Comparison of ENCODE assay signal across 23 cellular contexts in genomic region chr20:33231237-33231636, GRCh38. TPM values are rescaled to one million over a fixed set of nuclear protein-coding genes. Genes with fewer than 3 reads are reported as not detected.
DNase-seq lines count a peak whose midpoint lies in the region; ATAC-seq, FAIRE-seq and TF ChIP-seq lines count a peak whose summit lies in the region.
"Had no signal": no experiment of that assay in that cellular context is flagged by ENCODE, and none has a peak within 500 bp of the region (broad histone marks: within the 10 kb centered on the region; RNA-seq: fewer than 3 reads in every experiment).

No MANE protein-coding gene starts in this region.

- H3K4me2 ChIP-seq in HepG2 (ENCODE audit: low read depth, low read length), result no peak overlapping the region
- H3K4me2 ChIP-seq in BLaER1 treated with 17β-estradiol and CSF1 and Interleukin-3, amounts not matched to agents 10 nM and 100 nM, result peak overlapping the region in 8 of 11 experiments; percentile 23 to 87 (median 60); a peak in 13 of 22 replicates

- in situ Hi-C loops in HepG2 (cut with HindIII; ENCODE audit: extremely low pct_ligation_motif_present, low pct_unique_long_range_greater_than_20kb), result no loop called here

- CTCF ChIA-PET in HepG2 (lab: Yijun Ruan, JAX; ENCODE audit: low intra/inter-chr PET ratio, low total read pairs), result no interaction called here
- CTCF ChIA-PET in WTC11 (lab: Charles Lee), result interaction anchor here (0.9 to 1.0 kb wide), 2 partner anchors 70 to 135 kb away, joined by 3 to 4 read pairs; no protein-coding TSS in a partner anchor

- H3K27ac ChIP-seq in HepG2 (ENCODE audit: extremely low read length, insufficient read depth, low read length) (no peak overlapping the region), right lobe of liver (no peak overlapping the region)
- no peak overlapping the region; a peak in 1 of 22 replicates for H3K27ac ChIP-seq in BLaER1 treated with 17β-estradiol and CSF1 and Interleukin-3, amounts not matched to agents 10 nM and 100 nM
- H3K27ac ChIP-seq: GM23248 had no signal

- TF ChIP-seq POLR2A in HepG2 (IDR thresholded peaks at IDR 0.05; ENCODE audit: insufficient read depth in 1 of 2, low read depth in 2 of 2, low read length in 2 of 2) (no peak), right lobe of liver (IDR thresholded peaks at IDR 0.05) (no peak)

- POLR2A ChIA-PET in HepG2 (lab: Yijun Ruan, JAX), result no interaction called here
- POLR2A ChIA-PET in WTC11 (lab: Charles Lee), result no interaction called here

- H3K27me3 Mint-ChIP-seq in WTC11 (ENCODE audit: low read depth), result peaks cover 6% of the 10 kb centered on the region

- no peak overlapping the region for H2AFZ ChIP-seq in HepG2 (ENCODE audit: low read length)
- H2AFZ ChIP-seq: GM23248 had no signal

- no peak for TF ChIP-seq RAD21 in HepG2 (CRISPR knock-in tag; IDR thresholded peaks at IDR 0.05)

- ATAC-seq in HepG2 (no peak), right lobe of liver (no peak), WTC11 (no peak)
- ATAC-seq: GM12878, HCT116 had no signal

- H3K9ac ChIP-seq in HepG2 (ENCODE audit: insufficient read depth, low read depth, low read length), result no peak overlapping the region
- no peak overlapping the region for H3K9ac ChIP-seq in BLaER1 treated with 17β-estradiol and CSF1 and Interleukin-3, amounts not matched to agents 10 nM and 100 nM
- H3K9ac ChIP-seq: GM23248 had no signal

- no peak for FAIRE-seq in HepG2 (lab: Jason Lieb, UNC)
- FAIRE-seq: D721Med, GM12878, GM19239 had no signal

- H3K36me3 ChIP-seq in HepG2 (replicated peaks in 1 of 2; ENCODE audit: control insufficient read depth in 1 of 2, insufficient read depth in 2 of 2, low read length in 2 of 2) (no peaks in the 10 kb centered on the region), right lobe of liver (no peaks in the 10 kb centered on the region)
- H3K36me3 ChIP-seq in BLaER1 treated with 17β-estradiol and CSF1 and Interleukin-3, amounts not matched to agents 10 nM and 100 nM, result no peaks in the 10 kb centered on the region

- H3K4me3 ChIP-seq in HepG2 (replicated peaks in 1 of 3; ENCODE audit: insufficient read depth in 1 of 3, low read depth in 2 of 3, low read length in 3 of 3) (no peak overlapping the region), right lobe of liver (no peak overlapping the region)
- H3K4me3 ChIP-seq in BLaER1 treated with 17β-estradiol and CSF1 and Interleukin-3, amounts not matched to agents 10 nM and 100 nM, result no peak overlapping the region
- H3K4me3 ChIP-seq: GM12878, GM23248 had no signal

- peaks cover 3% of the 10 kb centered on the region; the same call in 1 of the 2 replicates for H3K4me1 Mint-ChIP-seq in WTC11

- TF ChIP-seq CTCF in HepG2 (CRISPR knock-in tag; IDR thresholded peaks at IDR 0.05) (no peak), right lobe of liver (IDR thresholded peaks at IDR 0.05) (no peak), WTC11 (IDR thresholded peaks at IDR 0.05) (no peak)

- WGBS in HepG2 (ENCODE audit: low lambda C conversion rate), result 8% methylated on average over 7 of the region's 7 CpGs
- 45% methylated on average over 7 of the region's 7 CpGs for WGBS in right lobe of liver (ENCODE audit: insufficient coverage, low coverage, low lambda C conversion rate, missing lambda C conversion rate)

- H3K36me3 Mint-ChIP-seq in WTC11, result no peaks in the 10 kb centered on the region
- H3K36me3 Mint-ChIP-seq: CD14-positive monocyte; CD8-positive, alpha-beta memory T cell had no signal

- no peak overlapping the region for H3K27ac Mint-ChIP-seq in WTC11
- H3K27ac Mint-ChIP-seq: CD4-positive, alpha-beta T cell; CD8-positive, alpha-beta memory T cell had no signal

- H3K79me2 ChIP-seq in HepG2 (ENCODE audit: insufficient read depth, low read length), result no peaks in the 10 kb centered on the region

- no peak for DNase-seq in HepG2 (ENCODE audit: low spot score)
- no peak for DNase-seq in right lobe of liver
- no peak for DNase-seq in WTC11 (ENCODE audit: low spot score)
- no peak for DNase-seq in NCI-H1105 treated with DMSO at 0.1 percent for 48 hours (lab: John Stamatoyannopoulos, UW)
- no peak for DNase-seq in NCI-H1092 treated with DMSO at 0.1 percent for 48 hours (lab: John Stamatoyannopoulos, UW)
- DNase-seq: CD4-positive, alpha-beta T cell; CD8-positive, alpha-beta memory T cell; DMS 273 treated with DMSO at 0.1 percent for 48 hours; DMS79; EL; GDM1; GM23248; H9 had no signal

- H3K4me1 ChIP-seq in HepG2 (ENCODE audit: insufficient read depth, low read length) (no peaks in the 10 kb centered on the region; the same call in 1 of the 2 replicates), right lobe of liver (no peaks in the 10 kb centered on the region)
- H3K4me1 ChIP-seq in BLaER1 treated with 17β-estradiol and CSF1 and Interleukin-3, amounts not matched to agents 10 nM and 100 nM, result peaks cover 19 to 58% (median 50%) of the 10 kb centered on the region in 10 experiments

- H3K4me3 Mint-ChIP-seq in WTC11, result no peak overlapping the region
- H3K4me3 Mint-ChIP-seq: CD14-positive monocyte; CD4-positive, alpha-beta T cell; CD8-positive, alpha-beta memory T cell; H9 had no signal

- no TSS peak for BruUV-seq in HepG2 (replicated peaks; lab: Mats Ljungman, UMichigan)

- intact Hi-C loops in HepG2 (cut with micrococcal nuclease; ENCODE audit: unreplicated experiment) (no loop called here), right lobe of liver (cut with DNase I) (no loop called here)

- H4K20me1 ChIP-seq in HepG2 (ENCODE audit: insufficient read depth, low read length), result no peaks in the 10 kb centered on the region
- H4K20me1 ChIP-seq in BLaER1 treated with 17β-estradiol and CSF1 and Interleukin-3, amounts not matched to agents 10 nM and 100 nM, result no peaks in the 10 kb centered on the region

- H3K9me3 ChIP-seq in HepG2 (ENCODE audit: low read length), result no peaks in the 10 kb centered on the region
- H3K9me3 ChIP-seq in right lobe of liver, result no peaks in the 10 kb centered on the region
- no peaks in the 10 kb centered on the region for H3K9me3 ChIP-seq in BLaER1 treated with 17β-estradiol and CSF1 and Interleukin-3, amounts not matched to agents 10 nM and 100 nM (replicated peaks in 1 of 11)

- no peaks in the 10 kb centered on the region for H3K9me3 Mint-ChIP-seq in WTC11
- H3K9me3 Mint-ChIP-seq: CD4-positive, alpha-beta T cell; CD8-positive, alpha-beta memory T cell; H9 had no signal

- TF ChIP-seq EP300 in HepG2 (IDR thresholded peaks at IDR 0.05; ENCODE audit: low read depth in 2 of 2, low read length in 2 of 2) (no peak), HepG2 (CRISPR knock-in tag; IDR thresholded peaks at IDR 0.05; ENCODE audit: borderline replicate concordance) (no peak)

- peaks cover 5 to 22% of the 10 kb centered on the region in 2 experiments; a peak in 4 of 5 replicates for H3K27me3 ChIP-seq in HepG2 (ENCODE audit: control insufficient read depth in 1 of 2, insufficient read depth in 2 of 2, low read length in 2 of 2)
- no peaks in the 10 kb centered on the region for H3K27me3 ChIP-seq in right lobe of liver
- no peaks in the 10 kb centered on the region for H3K27me3 ChIP-seq in BLaER1 treated with 17β-estradiol and CSF1 and Interleukin-3, amounts not matched to agents 10 nM and 100 nM

RNA-seq across cellular contexts. Expression of gene BPIFA1, which starts 4.6 kb away (rescaled TPM):
- total RNA-seq in HepG2 (2016; rRNA removed; fragmentation: Illumina TruSeq; extraction: Trizol), result not detected in 2 replicates
- not detected in 2 replicates for total RNA-seq in HepG2 (2016; cell fraction: cytosol; rRNA removed; fragmentation: Illumina TruSeq; extraction: Trizol; ENCODE audit: low read depth)
- total RNA-seq in HepG2 (2016; cell fraction: insoluble cytoplasmic fraction; rRNA removed; fragmentation: Illumina TruSeq; extraction: Trizol), result not detected in 2 replicates
- total RNA-seq in HepG2 (2016; cell fraction: membrane; rRNA removed; fragmentation: Illumina TruSeq; extraction: Trizol), result not detected in 2 replicates
- total RNA-seq in HepG2 (2016; cell fraction: nucleus; rRNA removed; fragmentation: Illumina TruSeq; extraction: Trizol), result not detected in 2 replicates
- polyA plus RNA-seq in HepG2 (2011; rRNA removed), result not detected in 2 replicates
- not detected in 2 replicates for polyA plus RNA-seq in HepG2 (2011; cell fraction: cytosol; rRNA removed)
- polyA plus RNA-seq in HepG2 (2011; cell fraction: nucleus; rRNA removed), result not detected in 2 replicates
- not detected in 2 replicates for polyA plus RNA-seq in HepG2 (2012)
- not detected in 2 replicates for polyA plus RNA-seq in HepG2 (2016; cell fraction: cytosol; fragmentation: Illumina TruSeq; extraction: Trizol; ENCODE audit: low read depth)
- polyA plus RNA-seq in HepG2 (2016; cell fraction: insoluble cytoplasmic fraction; fragmentation: Illumina TruSeq; extraction: Trizol; ENCODE audit: low read depth), result not detected in 2 replicates
- polyA plus RNA-seq in HepG2 (2016; cell fraction: membrane; fragmentation: Illumina TruSeq; extraction: Trizol; ENCODE audit: low read depth), result not detected in 2 replicates
- not detected in 2 replicates for polyA plus RNA-seq in HepG2 (2016; cell fraction: nucleus; fragmentation: Illumina TruSeq; extraction: Trizol; ENCODE audit: insufficient read depth, low read depth)
- not detected in 2 replicates for polyA minus RNA-seq in HepG2 (2011; rRNA and poly(A)+ RNA removed; ENCODE audit: low replicate concordance)
- polyA minus RNA-seq in HepG2 (2011; cell fraction: cytosol; rRNA and poly(A)+ RNA removed), result not detected in 2 replicates
- not detected in 2 replicates for polyA minus RNA-seq in HepG2 (2011; cell fraction: nucleus; rRNA and poly(A)+ RNA removed)
- total RNA-seq in right lobe of liver, result not detected
- not detected in 3 replicates for total RNA-seq in WTC11 (2021)
- total RNA-seq: A172; A673; CD4-positive, alpha-beta T cell; CD8-positive, alpha-beta memory T cell; GM12878; GM23248; H4; H9 had no signal
- polyA plus RNA-seq: BJ; CD14-positive monocyte; CD8-positive, alpha-beta memory T cell; GM12878; GM23248 had no signal

RNA-seq across cellular contexts. Expression of gene BPIFA3, which starts 14.1 kb away (rescaled TPM):
- total RNA-seq in HepG2 (2016; rRNA removed; fragmentation: Illumina TruSeq; extraction: Trizol), result not detected in 2 replicates
- not detected in 2 replicates for total RNA-seq in HepG2 (2016; cell fraction: cytosol; rRNA removed; fragmentation: Illumina TruSeq; extraction: Trizol; ENCODE audit: low read depth)
- total RNA-seq in HepG2 (2016; cell fraction: insoluble cytoplasmic fraction; rRNA removed; fragmentation: Illumina TruSeq; extraction: Trizol), result not detected in 2 replicates
- not detected in 2 replicates for total RNA-seq in HepG2 (2016; cell fraction: membrane; rRNA removed; fragmentation: Illumina TruSeq; extraction: Trizol)
- total RNA-seq in HepG2 (2016; cell fraction: nucleus; rRNA removed; fragmentation: Illumina TruSeq; extraction: Trizol), result not detected in 2 replicates
- polyA plus RNA-seq in HepG2 (2011; rRNA removed), result not detected in 2 replicates
- polyA plus RNA-seq in HepG2 (2011; cell fraction: cytosol; rRNA removed), result not detected in 2 replicates
- not detected in 2 replicates for polyA plus RNA-seq in HepG2 (2011; cell fraction: nucleus; rRNA removed)
- polyA plus RNA-seq in HepG2 (2012), result not detected in 2 replicates
- polyA plus RNA-seq in HepG2 (2016; cell fraction: cytosol; fragmentation: Illumina TruSeq; extraction: Trizol; ENCODE audit: low read depth), result not detected in 2 replicates
- not detected in 2 replicates for polyA plus RNA-seq in HepG2 (2016; cell fraction: insoluble cytoplasmic fraction; fragmentation: Illumina TruSeq; extraction: Trizol; ENCODE audit: low read depth)
- polyA plus RNA-seq in HepG2 (2016; cell fraction: membrane; fragmentation: Illumina TruSeq; extraction: Trizol; ENCODE audit: low read depth), result not detected in 2 replicates
- polyA plus RNA-seq in HepG2 (2016; cell fraction: nucleus; fragmentation: Illumina TruSeq; extraction: Trizol; ENCODE audit: insufficient read depth, low read depth), result not detected in 2 replicates
- not detected in 2 replicates for polyA minus RNA-seq in HepG2 (2011; rRNA and poly(A)+ RNA removed; ENCODE audit: low replicate concordance)
- polyA minus RNA-seq in HepG2 (2011; cell fraction: cytosol; rRNA and poly(A)+ RNA removed), result not detected in 2 replicates
- not detected in 2 replicates for polyA minus RNA-seq in HepG2 (2011; cell fraction: nucleus; rRNA and poly(A)+ RNA removed)
- not detected for total RNA-seq in right lobe of liver
- total RNA-seq in WTC11 (2021), result not detected in 3 replicates
- total RNA-seq: A172; A673; CD4-positive, alpha-beta T cell; CD8-positive, alpha-beta memory T cell; GM12878; GM23248; H4; H9 had no signal
- polyA plus RNA-seq: BJ; CD14-positive monocyte; CD8-positive, alpha-beta memory T cell; GM12878; GM23248 had no signal

RNA-seq across cellular contexts. Expression of gene BPIFB1, which starts 51.8 kb away (rescaled TPM):
- total RNA-seq in HepG2 (2016; rRNA removed; fragmentation: Illumina TruSeq; extraction: Trizol) (0.18 and 0.82 TPM in 2 replicates), right lobe of liver (not detected), WTC11 (2021) (0.09 to 0.11 TPM in 2 of 3 replicates, not detected in the other)
- 0.18 TPM in 1 of 2 replicates, not detected in the other for total RNA-seq in HepG2 (2016; cell fraction: cytosol; rRNA removed; fragmentation: Illumina TruSeq; extraction: Trizol; ENCODE audit: low read depth)
- total RNA-seq in HepG2 (2016; cell fraction: insoluble cytoplasmic fraction; rRNA removed; fragmentation: Illumina TruSeq; extraction: Trizol), result 0.34 and 0.56 TPM in 2 replicates
- 0.28 TPM in 2 replicates for total RNA-seq in HepG2 (2016; cell fraction: membrane; rRNA removed; fragmentation: Illumina TruSeq; extraction: Trizol)
- total RNA-seq in HepG2 (2016; cell fraction: nucleus; rRNA removed; fragmentation: Illumina TruSeq; extraction: Trizol), result 0.59 and 0.75 TPM in 2 replicates
- 4.4 and 9.2 TPM in 2 replicates for polyA plus RNA-seq in HepG2 (2011; rRNA removed)
- polyA plus RNA-seq in HepG2 (2011; cell fraction: cytosol; rRNA removed), result 3.2 and 5.0 TPM in 2 replicates
- 5.1 and 7.3 TPM in 2 replicates for polyA plus RNA-seq in HepG2 (2011; cell fraction: nucleus; rRNA removed)
- polyA plus RNA-seq in HepG2 (2012), result 7.9 and 12.0 TPM in 2 replicates
- polyA plus RNA-seq in HepG2 (2016; cell fraction: cytosol; fragmentation: Illumina TruSeq; extraction: Trizol; ENCODE audit: low read depth), result 0.26 and 0.36 TPM in 2 replicates
- polyA plus RNA-seq in HepG2 (2016; cell fraction: insoluble cytoplasmic fraction; fragmentation: Illumina TruSeq; extraction: Trizol; ENCODE audit: low read depth), result 0.54 and 0.91 TPM in 2 replicates
- 0.17 and 0.40 TPM in 2 replicates for polyA plus RNA-seq in HepG2 (2016; cell fraction: membrane; fragmentation: Illumina TruSeq; extraction: Trizol; ENCODE audit: low read depth)
- 0.97 and 1.00 TPM in 2 replicates for polyA plus RNA-seq in HepG2 (2016; cell fraction: nucleus; fragmentation: Illumina TruSeq; extraction: Trizol; ENCODE audit: insufficient read depth, low read depth)
- polyA minus RNA-seq in HepG2 (2011; rRNA and poly(A)+ RNA removed; ENCODE audit: low replicate concordance), result 3.7 TPM in 1 of 2 replicates, not detected in the other
- 0.44 and 1.6 TPM in 2 replicates for polyA minus RNA-seq in HepG2 (2011; cell fraction: cytosol; rRNA and poly(A)+ RNA removed)
- polyA minus RNA-seq in HepG2 (2011; cell fraction: nucleus; rRNA and poly(A)+ RNA removed), result 1.7 and 2.0 TPM in 2 replicates
- total RNA-seq: A172; A673; CD4-positive, alpha-beta T cell; CD8-positive, alpha-beta memory T cell; GM23248; H9 had no signal
- polyA plus RNA-seq: BJ; CD14-positive monocyte; CD8-positive, alpha-beta memory T cell; GM12878; GM23248 had no signal

Comparison
In these comparisons a context has a peak if more than half of its experiments do, and no peak if none do; other contexts are left out.
1. Of the 50 proteins assayed by ChIP-seq in both HepG2 and WTC11: peak only in HepG2: none; only in WTC11: none; in both: ZNF512; in neither: 49.